In genomic region chr14:105315211-105315721, GRCh38 we compare ENCODE assay signal across 2 cellular contexts.
TF ChIP-seq lines count a peak whose summit lies in the region.

No MANE protein-coding gene starts in this region.

TF ChIP-seq in IMR-90, 13 proteins besides CTCF, POLR2A, EP300 and RAD21:
- TF ChIP-seq SMC3 (IDR thresholded peaks at IDR 0.05; ENCODE audit: low read depth, low read length) (no peak), RCOR1 (IDR thresholded peaks at IDR 0.05; ENCODE audit: insufficient replicate concordance, low read length) (no peak)
TF ChIP-seq in IMR-90: peak in this region for 0.

TF ChIP-seq in HepG2, 621 proteins besides CTCF, POLR2A, EP300 and RAD21 (continues in another document):
- TF ChIP-seq TP53 (CRISPR knock-in tag; conservative IDR thresholded peaks at IDR 0.05) (no peak), ZNF10 (CRISPR knock-in tag; IDR thresholded peaks at IDR 0.05; ENCODE audit: borderline replicate concordance, low read depth) (no peak), TEAD2 (CRISPR knock-in tag; IDR thresholded peaks at IDR 0.05) (no peak), ZFAT (CRISPR knock-in tag; conservative IDR thresholded peaks at IDR 0.05) (0 out of 2 replicates have a peak, but pooled peaks have one; percentile 29), MIER2 (CRISPR knock-in tag; IDR thresholded peaks at IDR 0.05) (no peak), SAP130 (CRISPR knock-in tag; IDR thresholded peaks at IDR 0.05; ENCODE audit: low read depth) (peak; percentile 53), ASH2L (IDR thresholded peaks at IDR 0.05; ENCODE audit: insufficient read length, low read depth, low read length) (peak; percentile 20), DR1 (CRISPR knock-in tag; IDR thresholded peaks at IDR 0.05) (0 out of 2 replicates have a peak, but pooled peaks have one; percentile 38), ZBTB14 (CRISPR knock-in tag; IDR thresholded peaks at IDR 0.05) (peak; percentile 66), ZSCAN21 (CRISPR knock-in tag; IDR thresholded peaks at IDR 0.05; ENCODE audit: borderline replicate concordance) (0 out of 2 replicates have a peak, but pooled peaks have one; percentile 38), HDAC1 (CRISPR knock-in tag; IDR thresholded peaks at IDR 0.05) (0 out of 2 replicates have a peak, but pooled peaks have one; percentile 48), ZFY (CRISPR knock-in tag; IDR thresholded peaks at IDR 0.05) (peak; percentile 12; the same call in 1 of the 2 replicates), ZNF768 (CRISPR knock-in tag; IDR thresholded peaks at IDR 0.05) (peak; percentile 44; the same call in 1 of the 2 replicates), REPIN1 (CRISPR knock-in tag; IDR thresholded peaks at IDR 0.05; ENCODE audit: borderline replicate concordance, low read depth) (no peak), SALL1 (CRISPR knock-in tag; IDR thresholded peaks at IDR 0.05) (peak; percentile 46; the same call in 1 of the 2 replicates), CENPT (CRISPR knock-in tag; IDR thresholded peaks at IDR 0.05; ENCODE audit: low read depth) (no peak), YEATS4 (CRISPR knock-in tag; IDR thresholded peaks at IDR 0.05; ENCODE audit: borderline replicate concordance) (0 out of 2 replicates have a peak, but pooled peaks have one; percentile 3), PITX1 (CRISPR knock-in tag; IDR thresholded peaks at IDR 0.05) (peak; percentile 22; the same call in 1 of the 2 replicates), ZNF264 (CRISPR knock-in tag; IDR thresholded peaks at IDR 0.05) (no peak), RBFOX2 (IDR thresholded peaks at IDR 0.05; ENCODE audit: low read depth, low read length) (peak; percentile 58), GABPB1 (CRISPR knock-in tag; IDR thresholded peaks at IDR 0.05) (peak; percentile 60; the same call in 1 of the 2 replicates), FOXA3 (CRISPR knock-in tag; IDR thresholded peaks at IDR 0.05) (no peak), HIVEP1 (CRISPR knock-in tag; IDR thresholded peaks at IDR 0.05) (peak; percentile 48; the same call in 1 of the 2 replicates), HNRNPLL (IDR thresholded peaks at IDR 0.05; ENCODE audit: low read depth, low read length, poor library complexity, severe bottlenecking) (peak; percentile 38), HDAC2 (CRISPR knock-in tag; IDR thresholded peaks at IDR 0.05) (0 out of 2 replicates have a peak, but pooled peaks have one; percentile 28), STAG1 (CRISPR knock-in tag; IDR thresholded peaks at IDR 0.05) (0 out of 2 replicates have a peak, but pooled peaks have one; percentile 9), ZNF678 (CRISPR knock-in tag; IDR thresholded peaks at IDR 0.05) (no peak), TAF1 (CRISPR knock-in tag; IDR thresholded peaks at IDR 0.05) (peak; percentile 27; the same call in 1 of the 2 replicates), ZNF281 (CRISPR knock-in tag; IDR thresholded peaks at IDR 0.05; ENCODE audit: borderline replicate concordance) (no peak), ZBTB7B (CRISPR knock-in tag; IDR thresholded peaks at IDR 0.05) (peak; percentile 36; the same call in 1 of the 2 replicates)
- TF ChIP-seq, protein P1, sequence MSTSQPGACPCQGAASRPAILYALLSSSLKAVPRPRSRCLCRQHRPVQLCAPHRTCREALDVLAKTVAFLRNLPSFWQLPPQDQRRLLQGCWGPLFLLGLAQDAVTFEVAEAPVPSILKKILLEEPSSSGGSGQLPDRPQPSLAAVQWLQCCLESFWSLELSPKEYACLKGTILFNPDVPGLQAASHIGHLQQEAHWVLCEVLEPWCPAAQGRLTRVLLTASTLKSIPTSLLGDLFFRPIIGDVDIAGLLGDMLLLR (CRISPR knock-in tag; IDR thresholded peaks at IDR 0.05) = 0 out of 2 replicates have a peak, but pooled peaks have one; percentile 29
- TF ChIP-seq, protein P2, sequence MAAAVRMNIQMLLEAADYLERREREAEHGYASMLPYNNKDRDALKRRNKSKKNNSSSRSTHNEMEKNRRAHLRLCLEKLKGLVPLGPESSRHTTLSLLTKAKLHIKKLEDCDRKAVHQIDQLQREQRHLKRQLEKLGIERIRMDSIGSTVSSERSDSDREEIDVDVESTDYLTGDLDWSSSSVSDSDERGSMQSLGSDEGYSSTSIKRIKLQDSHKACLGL (CRISPR knock-in tag; IDR thresholded peaks at IDR 0.05) = peak; percentile 24; the same call in 1 of the 2 replicates
- TF ChIP-seq, protein P3, sequence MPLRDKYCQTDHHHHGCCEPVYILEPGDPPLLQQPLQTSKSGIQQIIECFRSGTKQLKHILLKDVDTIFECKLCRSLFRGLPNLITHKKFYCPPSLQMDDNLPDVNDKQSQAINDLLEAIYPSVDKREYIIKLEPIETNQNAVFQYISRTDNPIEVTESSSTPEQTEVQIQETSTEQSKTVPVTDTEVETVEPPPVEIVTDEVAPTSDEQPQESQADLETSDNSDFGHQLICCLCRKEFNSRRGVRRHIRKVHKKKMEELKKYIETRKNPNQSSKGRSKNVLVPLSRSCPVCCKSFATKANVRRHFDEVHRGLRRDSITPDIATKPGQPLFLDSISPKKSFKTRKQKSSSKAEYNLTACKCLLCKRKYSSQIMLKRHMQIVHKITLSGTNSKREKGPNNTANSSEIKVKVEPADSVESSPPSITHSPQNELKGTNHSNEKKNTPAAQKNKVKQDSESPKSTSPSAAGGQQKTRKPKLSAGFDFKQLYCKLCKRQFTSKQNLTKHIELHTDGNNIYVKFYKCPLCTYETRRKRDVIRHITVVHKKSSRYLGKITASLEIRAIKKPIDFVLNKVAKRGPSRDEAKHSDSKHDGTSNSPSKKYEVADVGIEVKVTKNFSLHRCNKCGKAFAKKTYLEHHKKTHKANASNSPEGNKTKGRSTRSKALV (CRISPR knock-in tag; IDR thresholded peaks at IDR 0.05) = peak; percentile 93
- TF ChIP-seq, protein P4, sequence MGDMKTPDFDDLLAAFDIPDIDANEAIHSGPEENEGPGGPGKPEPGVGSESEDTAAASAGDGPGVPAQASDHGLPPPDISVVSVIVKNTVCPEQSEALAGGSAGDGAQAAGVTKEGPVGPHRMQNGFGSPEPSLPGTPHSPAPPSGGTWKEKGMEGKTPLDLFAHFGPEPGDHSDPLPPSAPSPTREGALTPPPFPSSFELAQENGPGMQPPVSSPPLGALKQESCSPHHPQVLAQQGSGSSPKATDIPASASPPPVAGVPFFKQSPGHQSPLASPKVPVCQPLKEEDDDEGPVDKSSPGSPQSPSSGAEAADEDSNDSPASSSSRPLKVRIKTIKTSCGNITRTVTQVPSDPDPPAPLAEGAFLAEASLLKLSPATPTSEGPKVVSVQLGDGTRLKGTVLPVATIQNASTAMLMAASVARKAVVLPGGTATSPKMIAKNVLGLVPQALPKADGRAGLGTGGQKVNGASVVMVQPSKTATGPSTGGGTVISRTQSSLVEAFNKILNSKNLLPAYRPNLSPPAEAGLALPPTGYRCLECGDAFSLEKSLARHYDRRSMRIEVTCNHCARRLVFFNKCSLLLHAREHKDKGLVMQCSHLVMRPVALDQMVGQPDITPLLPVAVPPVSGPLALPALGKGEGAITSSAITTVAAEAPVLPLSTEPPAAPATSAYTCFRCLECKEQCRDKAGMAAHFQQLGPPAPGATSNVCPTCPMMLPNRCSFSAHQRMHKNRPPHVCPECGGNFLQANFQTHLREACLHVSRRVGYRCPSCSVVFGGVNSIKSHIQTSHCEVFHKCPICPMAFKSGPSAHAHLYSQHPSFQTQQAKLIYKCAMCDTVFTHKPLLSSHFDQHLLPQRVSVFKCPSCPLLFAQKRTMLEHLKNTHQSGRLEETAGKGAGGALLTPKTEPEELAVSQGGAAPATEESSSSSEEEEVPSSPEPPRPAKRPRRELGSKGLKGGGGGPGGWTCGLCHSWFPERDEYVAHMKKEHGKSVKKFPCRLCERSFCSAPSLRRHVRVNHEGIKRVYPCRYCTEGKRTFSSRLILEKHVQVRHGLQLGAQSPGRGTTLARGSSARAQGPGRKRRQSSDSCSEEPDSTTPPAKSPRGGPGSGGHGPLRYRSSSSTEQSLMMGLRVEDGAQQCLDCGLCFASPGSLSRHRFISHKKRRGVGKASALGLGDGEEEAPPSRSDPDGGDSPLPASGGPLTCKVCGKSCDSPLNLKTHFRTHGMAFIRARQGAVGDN (CRISPR knock-in tag; IDR thresholded peaks at IDR 0.05) = peak; percentile 63
- TF ChIP-seq, protein P5, sequence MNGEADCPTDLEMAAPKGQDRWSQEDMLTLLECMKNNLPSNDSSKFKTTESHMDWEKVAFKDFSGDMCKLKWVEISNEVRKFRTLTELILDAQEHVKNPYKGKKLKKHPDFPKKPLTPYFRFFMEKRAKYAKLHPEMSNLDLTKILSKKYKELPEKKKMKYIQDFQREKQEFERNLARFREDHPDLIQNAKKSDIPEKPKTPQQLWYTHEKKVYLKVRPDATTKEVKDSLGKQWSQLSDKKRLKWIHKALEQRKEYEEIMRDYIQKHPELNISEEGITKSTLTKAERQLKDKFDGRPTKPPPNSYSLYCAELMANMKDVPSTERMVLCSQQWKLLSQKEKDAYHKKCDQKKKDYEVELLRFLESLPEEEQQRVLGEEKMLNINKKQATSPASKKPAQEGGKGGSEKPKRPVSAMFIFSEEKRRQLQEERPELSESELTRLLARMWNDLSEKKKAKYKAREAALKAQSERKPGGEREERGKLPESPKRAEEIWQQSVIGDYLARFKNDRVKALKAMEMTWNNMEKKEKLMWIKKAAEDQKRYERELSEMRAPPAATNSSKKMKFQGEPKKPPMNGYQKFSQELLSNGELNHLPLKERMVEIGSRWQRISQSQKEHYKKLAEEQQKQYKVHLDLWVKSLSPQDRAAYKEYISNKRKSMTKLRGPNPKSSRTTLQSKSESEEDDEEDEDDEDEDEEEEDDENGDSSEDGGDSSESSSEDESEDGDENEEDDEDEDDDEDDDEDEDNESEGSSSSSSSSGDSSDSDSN (CRISPR knock-in tag; IDR thresholded peaks at IDR 0.05) = peak; percentile 77
- TF ChIP-seq, protein P6, sequence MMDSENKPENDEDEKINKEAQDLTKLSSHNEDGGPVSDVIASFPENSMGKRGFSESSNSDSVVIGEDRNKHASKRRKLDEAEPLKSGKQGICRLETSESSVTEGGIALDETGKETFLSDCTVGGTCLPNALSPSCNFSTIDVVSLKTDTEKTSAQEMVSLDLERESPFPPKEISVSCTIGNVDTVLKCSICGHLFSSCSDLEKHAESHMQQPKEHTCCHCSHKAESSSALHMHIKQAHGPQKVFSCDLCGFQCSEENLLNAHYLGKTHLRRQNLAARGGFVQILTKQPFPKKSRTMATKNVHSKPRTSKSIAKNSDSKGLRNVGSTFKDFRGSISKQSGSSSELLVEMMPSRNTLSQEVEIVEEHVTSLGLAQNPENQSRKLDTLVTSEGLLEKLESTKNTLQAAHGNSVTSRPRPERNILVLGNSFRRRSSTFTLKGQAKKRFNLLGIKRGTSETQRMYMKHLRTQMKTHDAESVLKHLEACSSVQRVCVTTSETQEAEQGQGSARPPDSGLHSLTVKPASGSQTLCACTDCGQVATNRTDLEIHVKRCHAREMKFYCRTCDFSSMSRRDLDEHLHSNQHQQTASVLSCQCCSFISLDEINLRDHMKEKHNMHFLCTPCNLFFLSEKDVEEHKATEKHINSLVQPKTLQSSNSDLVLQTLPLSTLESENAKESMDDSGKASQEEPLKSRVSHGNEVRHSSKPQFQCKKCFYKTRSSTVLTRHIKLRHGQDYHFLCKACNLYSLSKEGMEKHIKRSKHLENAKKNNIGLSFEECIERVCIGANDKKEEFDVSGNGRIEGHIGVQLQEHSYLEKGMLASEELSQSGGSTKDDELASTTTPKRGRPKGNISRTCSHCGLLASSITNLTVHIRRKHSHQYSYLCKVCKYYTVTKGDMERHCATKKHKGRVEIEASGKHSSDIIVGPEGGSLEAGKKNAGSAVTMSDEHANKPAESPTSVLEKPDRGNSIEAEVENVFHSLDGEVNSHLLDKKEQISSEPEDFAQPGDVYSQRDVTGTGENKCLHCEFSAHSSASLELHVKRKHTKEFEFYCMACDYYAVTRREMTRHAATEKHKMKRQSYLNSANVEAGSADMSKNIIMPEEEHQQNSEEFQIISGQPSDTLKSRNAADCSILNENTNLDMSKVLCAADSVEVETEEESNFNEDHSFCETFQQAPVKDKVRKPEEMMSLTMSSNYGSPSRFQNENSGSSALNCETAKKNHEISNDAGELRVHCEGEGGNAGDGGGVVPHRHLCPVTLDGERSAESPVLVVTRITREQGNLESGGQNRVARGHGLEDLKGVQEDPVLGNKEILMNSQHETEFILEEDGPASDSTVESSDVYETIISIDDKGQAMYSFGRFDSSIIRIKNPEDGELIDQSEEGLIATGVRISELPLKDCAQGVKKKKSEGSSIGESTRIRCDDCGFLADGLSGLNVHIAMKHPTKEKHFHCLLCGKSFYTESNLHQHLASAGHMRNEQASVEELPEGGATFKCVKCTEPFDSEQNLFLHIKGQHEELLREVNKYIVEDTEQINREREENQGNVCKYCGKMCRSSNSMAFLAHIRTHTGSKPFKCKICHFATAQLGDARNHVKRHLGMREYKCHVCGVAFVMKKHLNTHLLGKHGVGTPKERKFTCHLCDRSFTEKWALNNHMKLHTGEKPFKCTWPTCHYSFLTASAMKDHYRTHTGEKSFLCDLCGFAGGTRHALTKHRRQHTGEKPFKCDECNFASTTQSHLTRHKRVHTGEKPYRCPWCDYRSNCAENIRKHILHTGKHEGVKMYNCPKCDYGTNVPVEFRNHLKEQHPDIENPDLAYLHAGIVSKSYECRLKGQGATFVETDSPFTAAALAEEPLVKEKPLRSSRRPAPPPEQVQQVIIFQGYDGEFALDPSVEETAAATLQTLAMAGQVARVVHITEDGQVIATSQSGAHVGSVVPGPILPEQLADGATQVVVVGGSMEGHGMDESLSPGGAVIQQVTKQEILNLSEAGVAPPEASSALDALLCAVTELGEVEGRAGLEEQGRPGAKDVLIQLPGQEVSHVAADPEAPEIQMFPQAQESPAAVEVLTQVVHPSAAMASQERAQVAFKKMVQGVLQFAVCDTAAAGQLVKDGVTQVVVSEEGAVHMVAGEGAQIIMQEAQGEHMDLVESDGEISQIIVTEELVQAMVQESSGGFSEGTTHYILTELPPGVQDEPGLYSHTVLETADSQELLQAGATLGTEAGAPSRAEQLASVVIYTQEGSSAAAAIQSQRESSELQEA (CRISPR knock-in tag; IDR thresholded peaks at IDR 0.05; ENCODE audit: not compliant biosample characterization) = no peak
